ENCODE assay signal across 8 cellular contexts in genomic region chr11:95067042-95067827, GRCh38. TPM values are rescaled to one million over a fixed set of nuclear protein-coding genes. Genes with fewer than 3 reads are reported as not detected.
DNase-seq lines count a peak whose midpoint lies in the region; TF ChIP-seq lines count a peak whose summit lies in the region.

No MANE protein-coding gene starts in this region.

- peak overlapping the region; percentile 65 for H2AFZ ChIP-seq in SU-DHL-6 (ENCODE audit: low read depth, low read length, severe bottlenecking)

- peak overlapping the region; percentile 91 for H3K4me2 ChIP-seq in SU-DHL-6 (ENCODE audit: low read depth, low read length, poor library complexity, severe bottlenecking)

- H3K9me2 ChIP-seq in SU-DHL-6 (replicated peaks; ENCODE audit: insufficient read depth, low read length) = no peaks in the 10 kb centered on the region

- intact Hi-C loops in left ventricle myocardium inferior (cut with micrococcal nuclease) = loop anchor here (5.0 kb wide), 1 partner anchor 80 kb away; no protein-coding TSS in a partner anchor
- intact Hi-C loops in prostate gland (cut with DNase I) = loop anchor here (5.0 kb wide), 2 partner anchors 95 to 640 kb away; partner anchors contain the start of genes CWC15 and KDM4D
- intact Hi-C loops in uterus (cut with DNase I; ENCODE audit: low total_unique reads) = loop anchor here (5.0 kb wide), 1 partner anchor 85 kb away; no protein-coding TSS in a partner anchor

- peak overlapping the region; percentile 55 for H3K27ac ChIP-seq in SU-DHL-6 (ENCODE audit: low read depth, low read length)
- H3K27ac ChIP-seq in adipose tissue (ENCODE audit: low read depth, low read length) = peak overlapping the region; percentile 60
- H3K27ac ChIP-seq in left ventricle myocardium inferior (replicated peaks) = peak overlapping the region; percentile 98
- peak overlapping the region; percentile 97 to 98 for H3K27ac ChIP-seq in prostate gland
- H3K27ac ChIP-seq in uterus = peak overlapping the region; percentile 98 to 99

- 0 out of 2 replicates have a peak, but pooled peaks cover 3% of the 10 kb centered on the region for H4K20me1 ChIP-seq in SU-DHL-6 (ENCODE audit: low read depth, low read length)

- TF ChIP-seq CTCF in SU-DHL-6 (IDR thresholded peaks at IDR 0.05; ENCODE audit: insufficient read depth, low read length, poor library complexity, severe bottlenecking) (no peak), left ventricle myocardium inferior (IDR thresholded peaks at IDR 0.05; ENCODE audit: borderline replicate concordance) (peak; percentile 72), prostate gland (IDR thresholded peaks at IDR 0.05) (peak in 3 of 4 experiments; percentile 19 to 67 (median 58)), uterus (IDR thresholded peaks at IDR 0.05) (peak in 3 of 4 experiments; percentile 51 to 83 (median 83))

- peak overlapping the region; percentile 79 for H3K9ac ChIP-seq in SU-DHL-6 (ENCODE audit: low read length)

- H3F3A ChIP-seq in SU-DHL-6 (ENCODE audit: insufficient read depth) = peaks cover 17% of the 10 kb centered on the region

- H3K9me3 ChIP-seq in MG63 (no peaks in the 10 kb centered on the region), SU-DHL-6 (ENCODE audit: insufficient read depth, low read length) (no peaks in the 10 kb centered on the region), left ventricle myocardium inferior (replicated peaks) (no peaks in the 10 kb centered on the region), prostate gland (no peaks in the 10 kb centered on the region), uterus (no peaks in the 10 kb centered on the region)

- peak; percentile 79 for DNase-seq in HCEC 1CT
- DNase-seq in MG63 = peak; percentile 82
- peak; percentile 87 for DNase-seq in left ventricle myocardium inferior
- DNase-seq in prostate gland (ENCODE audit: low spot score) = peak; percentile 67
- DNase-seq in uterus = peak; percentile 86 to 90

- H3K27me3 ChIP-seq in MG63 (no peaks in the 10 kb centered on the region), SU-DHL-6 (ENCODE audit: low read length) (no peaks in the 10 kb centered on the region), left ventricle myocardium inferior (ENCODE audit: low read depth) (no peaks in the 10 kb centered on the region), prostate gland (replicated peaks; ENCODE audit: insufficient read depth) (no peaks in the 10 kb centered on the region), uterus (no peaks in the 10 kb centered on the region)

- 0 to 1% (median 0%) methylated on average over 82 to 97 of the region's 97 CpGs for WGBS in adipose tissue, 3 donors
- 0% methylated on average over 59 of the region's 97 CpGs for WGBS in prostate gland

- H3K4me3 ChIP-seq in MG63 (peak overlapping the region; percentile 72), SU-DHL-6 (ENCODE audit: insufficient read depth, low read length, poor library complexity, severe bottlenecking) (peak overlapping the region; percentile 93), left ventricle myocardium inferior (peak overlapping the region; percentile 89), prostate gland (peak overlapping the region; percentile 85 to 86), uterus (peak overlapping the region; percentile 84)

- H3K36me3 ChIP-seq in MG63 (no peaks in the 10 kb centered on the region), SU-DHL-6 (ENCODE audit: low read length) (no peaks in the 10 kb centered on the region), left ventricle myocardium inferior (peaks cover under 1% of the 10 kb centered on the region), prostate gland (no peaks in the 10 kb centered on the region), uterus (no peaks in the 10 kb centered on the region)

- H3K79me2 ChIP-seq in SU-DHL-6 (ENCODE audit: insufficient read depth, low read length) = peaks cover 11% of the 10 kb centered on the region; the same call in 1 of the 2 replicates

- H3K4me1 ChIP-seq in left ventricle myocardium inferior = peaks cover 45% of the 10 kb centered on the region
- no peaks in the 10 kb centered on the region for H3K4me1 ChIP-seq in prostate gland (replicated peaks)
- peaks cover 0 to 12% of the 10 kb centered on the region in 2 donors for H3K4me1 ChIP-seq in uterus

- TF ChIP-seq POLR2A in GM10847 (IDR thresholded peaks at IDR 0.05; ENCODE audit: extremely low read depth, insufficient read length) (peak; percentile 66), prostate gland (IDR thresholded peaks at IDR 0.05) (peak; percentile 48), uterus (IDR thresholded peaks at IDR 0.05) (peak; percentile 23 to 73)

RNA-seq across cellular contexts. Expression of gene SRSF8, which starts 0.5 kb away (rescaled TPM):
- total RNA-seq in MG63 (2014; rRNA removed; shearing (Covaris generic); ENCODE audit: low replicate concordance) = 5.0 and 5.8 TPM in 2 replicates
- 10 to 100 TPM; 23.6 to 53.1 (median 25.6) TPM for polyA plus RNA-seq in adipose tissue
- total RNA-seq in left ventricle myocardium inferior (19.0 TPM), prostate gland (10 to 100 TPM; 40.4 to 46.1 TPM), uterus (10 to 100 TPM; 24.3 to 70.6 (median 32.9) TPM)

RNA-seq across cellular contexts. Expression of gene KDM4F, which starts 18.0 kb away (rescaled TPM):
- total RNA-seq in MG63 (2014; rRNA removed; shearing (Covaris generic); ENCODE audit: low replicate concordance) = not detected in 2 replicates
- polyA plus RNA-seq in adipose tissue = not detected
- total RNA-seq in left ventricle myocardium inferior = not detected
- not detected for total RNA-seq in prostate gland
- not detected for total RNA-seq in uterus

RNA-seq across cellular contexts. Expression of gene ENDOD1, which starts 22.4 kb away (rescaled TPM):
- 5.4 and 6.4 TPM in 2 replicates for total RNA-seq in MG63 (2014; rRNA removed; shearing (Covaris generic); ENCODE audit: low replicate concordance)
- 10 to 100 TPM in 1 of 3 donors, 1 to 10 TPM in 2; 4.5 to 10.9 (median 6.3) TPM for polyA plus RNA-seq in adipose tissue
- total RNA-seq in left ventricle myocardium inferior = 11.3 TPM
- 10 to 100 TPM; 49.6 to 79.8 TPM for total RNA-seq in prostate gland
- 10 to 100 TPM; 35.0 to 82.9 (median 60.0) TPM for total RNA-seq in uterus

RNA-seq across cellular contexts. Expression of gene KDM4E, which starts 42.2 kb away (rescaled TPM):
- not detected in 2 replicates for total RNA-seq in MG63 (2014; rRNA removed; shearing (Covaris generic); ENCODE audit: low replicate concordance)
- not detected for polyA plus RNA-seq in adipose tissue
- not detected for total RNA-seq in left ventricle myocardium inferior
- total RNA-seq in prostate gland = not detected
- total RNA-seq in uterus = not detected

Comparison
In these comparisons a context has a peak if more than half of its experiments do, and no peak if none do; other contexts are left out.
1. Peak in every context shown above with its lines: DNase-seq, H3K4me3 ChIP-seq and H3K27ac ChIP-seq.